In the genomic region with DNA sequence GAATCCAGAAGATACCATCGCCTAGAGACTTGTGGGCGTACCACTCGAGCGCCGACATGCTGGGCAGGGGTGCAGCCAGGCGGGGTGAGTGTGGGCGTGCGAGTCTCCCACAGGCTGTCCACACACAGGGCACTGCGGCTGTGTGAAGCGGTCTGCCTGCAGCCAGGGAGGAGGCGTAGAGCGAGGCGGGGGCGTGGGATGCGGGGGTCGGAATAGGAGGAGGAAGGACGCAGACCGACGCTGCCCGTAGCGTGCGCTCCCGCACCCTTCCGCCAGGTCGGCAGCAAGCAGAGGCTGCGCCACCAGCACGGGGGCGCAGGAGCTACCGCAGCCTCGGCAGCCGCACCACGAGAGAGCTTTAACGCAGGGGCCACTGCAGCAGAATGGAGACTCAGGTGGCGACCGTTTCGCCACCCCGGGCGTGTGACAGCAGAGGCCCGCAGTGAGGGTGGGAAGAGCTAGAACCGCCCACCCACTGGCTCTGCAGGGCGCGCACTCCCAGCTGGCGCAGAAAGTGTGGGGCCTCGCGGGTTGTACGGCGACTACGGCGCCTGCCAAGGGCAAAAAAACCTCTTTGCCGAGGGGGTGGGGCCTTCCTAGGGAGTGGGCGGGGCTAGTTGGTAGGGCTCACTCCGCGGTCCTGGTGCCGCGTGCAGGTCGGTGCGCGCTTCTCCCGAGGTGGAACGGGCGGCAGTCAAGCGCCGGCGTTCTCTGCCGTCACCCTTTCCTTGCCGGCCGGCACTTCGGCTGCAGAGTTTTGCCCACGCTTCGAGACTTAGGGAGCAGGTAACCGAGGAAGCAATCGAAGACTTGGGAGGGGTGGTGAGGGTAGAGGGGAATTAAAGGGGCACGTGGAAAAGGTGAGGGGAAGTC, we compare ENCODE assay signal across 1 cellular context.
A peak's percentile ranks its signal among the peaks of the same experiment; 100 is the strongest.
TF ChIP-seq lines count a peak whose summit lies in the region.

A gene (minus strand): TSS at position 537 of the 873 bp plus-strand sequence. CDS start 479 bp downstream, at position 58.
A gene with protein sequence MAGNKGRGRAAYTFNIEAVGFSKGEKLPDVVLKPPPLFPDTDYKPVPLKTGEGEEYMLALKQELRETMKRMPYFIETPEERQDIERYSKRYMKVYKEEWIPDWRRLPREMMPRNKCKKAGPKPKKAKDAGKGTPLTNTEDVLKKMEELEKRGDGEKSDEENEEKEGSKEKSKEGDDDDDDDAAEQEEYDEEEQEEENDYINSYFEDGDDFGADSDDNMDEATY (plus strand): TSS at position 630 of the 873 bp plus-strand sequence. CDS start 10,704 bp downstream, outside the sequence.

TF ChIP-seq in K562, 482 proteins besides CTCF, POLR2A, EP300 and RAD21 (continued from another document and continues in another):
- TF ChIP-seq, protein P1, sequence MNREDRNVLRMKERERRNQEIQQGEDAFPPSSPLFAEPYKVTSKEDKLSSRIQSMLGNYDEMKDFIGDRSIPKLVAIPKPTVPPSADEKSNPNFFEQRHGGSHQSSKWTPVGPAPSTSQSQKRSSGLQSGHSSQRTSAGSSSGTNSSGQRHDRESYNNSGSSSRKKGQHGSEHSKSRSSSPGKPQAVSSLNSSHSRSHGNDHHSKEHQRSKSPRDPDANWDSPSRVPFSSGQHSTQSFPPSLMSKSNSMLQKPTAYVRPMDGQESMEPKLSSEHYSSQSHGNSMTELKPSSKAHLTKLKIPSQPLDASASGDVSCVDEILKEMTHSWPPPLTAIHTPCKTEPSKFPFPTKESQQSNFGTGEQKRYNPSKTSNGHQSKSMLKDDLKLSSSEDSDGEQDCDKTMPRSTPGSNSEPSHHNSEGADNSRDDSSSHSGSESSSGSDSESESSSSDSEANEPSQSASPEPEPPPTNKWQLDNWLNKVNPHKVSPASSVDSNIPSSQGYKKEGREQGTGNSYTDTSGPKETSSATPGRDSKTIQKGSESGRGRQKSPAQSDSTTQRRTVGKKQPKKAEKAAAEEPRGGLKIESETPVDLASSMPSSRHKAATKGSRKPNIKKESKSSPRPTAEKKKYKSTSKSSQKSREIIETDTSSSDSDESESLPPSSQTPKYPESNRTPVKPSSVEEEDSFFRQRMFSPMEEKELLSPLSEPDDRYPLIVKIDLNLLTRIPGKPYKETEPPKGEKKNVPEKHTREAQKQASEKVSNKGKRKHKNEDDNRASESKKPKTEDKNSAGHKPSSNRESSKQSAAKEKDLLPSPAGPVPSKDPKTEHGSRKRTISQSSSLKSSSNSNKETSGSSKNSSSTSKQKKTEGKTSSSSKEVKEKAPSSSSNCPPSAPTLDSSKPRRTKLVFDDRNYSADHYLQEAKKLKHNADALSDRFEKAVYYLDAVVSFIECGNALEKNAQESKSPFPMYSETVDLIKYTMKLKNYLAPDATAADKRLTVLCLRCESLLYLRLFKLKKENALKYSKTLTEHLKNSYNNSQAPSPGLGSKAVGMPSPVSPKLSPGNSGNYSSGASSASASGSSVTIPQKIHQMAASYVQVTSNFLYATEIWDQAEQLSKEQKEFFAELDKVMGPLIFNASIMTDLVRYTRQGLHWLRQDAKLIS (CRISPR knock-in tag; IDR thresholded peaks at IDR 0.05), result peak; percentile 79; the same call in 1 of the 2 replicates
- no peak for TF ChIP-seq ZNF507 (tag; conservative IDR thresholded peaks at IDR 0.05)
- TF ChIP-seq, protein P2, sequence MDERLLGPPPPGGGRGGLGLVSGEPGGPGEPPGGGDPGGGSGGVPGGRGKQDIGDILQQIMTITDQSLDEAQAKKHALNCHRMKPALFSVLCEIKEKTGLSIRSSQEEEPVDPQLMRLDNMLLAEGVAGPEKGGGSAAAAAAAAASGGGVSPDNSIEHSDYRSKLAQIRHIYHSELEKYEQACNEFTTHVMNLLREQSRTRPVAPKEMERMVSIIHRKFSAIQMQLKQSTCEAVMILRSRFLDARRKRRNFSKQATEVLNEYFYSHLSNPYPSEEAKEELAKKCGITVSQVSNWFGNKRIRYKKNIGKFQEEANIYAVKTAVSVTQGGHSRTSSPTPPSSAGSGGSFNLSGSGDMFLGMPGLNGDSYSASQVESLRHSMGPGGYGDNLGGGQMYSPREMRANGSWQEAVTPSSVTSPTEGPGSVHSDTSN (CRISPR knock-in tag; IDR thresholded peaks at IDR 0.05; ENCODE audit: low read depth), result no peak
- TF ChIP-seq, protein P2 (tag; conservative IDR thresholded peaks at IDR 0.05; ENCODE audit: low read depth), result no peak
- no peak for TF ChIP-seq RFX1 (IDR thresholded peaks at IDR 0.05)
- 0 out of 2 replicates have a peak, but pooled peaks have one; percentile 29 for TF ChIP-seq SAFB (IDR thresholded peaks at IDR 0.05; ENCODE audit: borderline replicate concordance, low read depth, low read length)
- peak; percentile 95 for TF ChIP-seq SUPT5H (IDR thresholded peaks at IDR 0.05)
- peak; percentile 58; the same call in 1 of the 2 replicates for TF ChIP-seq MBD2 (IDR thresholded peaks at IDR 0.05; ENCODE audit: borderline replicate concordance, low read depth)
- TF ChIP-seq NR2C2 (CRISPR knock-in tag; IDR thresholded peaks at IDR 0.05), result 0 out of 2 replicates have a peak, but pooled peaks have one; percentile 58
- TF ChIP-seq NR2C2 (tag; IDR thresholded peaks at IDR 0.05), result peak; percentile 74
- TF ChIP-seq, protein P3, sequence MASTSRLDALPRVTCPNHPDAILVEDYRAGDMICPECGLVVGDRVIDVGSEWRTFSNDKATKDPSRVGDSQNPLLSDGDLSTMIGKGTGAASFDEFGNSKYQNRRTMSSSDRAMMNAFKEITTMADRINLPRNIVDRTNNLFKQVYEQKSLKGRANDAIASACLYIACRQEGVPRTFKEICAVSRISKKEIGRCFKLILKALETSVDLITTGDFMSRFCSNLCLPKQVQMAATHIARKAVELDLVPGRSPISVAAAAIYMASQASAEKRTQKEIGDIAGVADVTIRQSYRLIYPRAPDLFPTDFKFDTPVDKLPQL (IDR thresholded peaks at IDR 0.05; ENCODE audit: extremely low read depth, insufficient read length), result no peak
- peak; percentile 58; the same call in 1 of the 2 replicates for TF ChIP-seq ZNF384 (IDR thresholded peaks at IDR 0.05; ENCODE audit: low read depth, low read length)
- no peak for TF ChIP-seq MAFF (IDR thresholded peaks at IDR 0.05; ENCODE audit: low read length)
- TF ChIP-seq, protein P4, sequence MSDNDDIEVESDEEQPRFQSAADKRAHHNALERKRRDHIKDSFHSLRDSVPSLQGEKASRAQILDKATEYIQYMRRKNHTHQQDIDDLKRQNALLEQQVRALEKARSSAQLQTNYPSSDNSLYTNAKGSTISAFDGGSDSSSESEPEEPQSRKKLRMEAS (CRISPR knock-in tag; IDR thresholded peaks at IDR 0.05), result peak; percentile 92
- no peak for TF ChIP-seq KAT8 (IDR thresholded peaks at IDR 0.05; ENCODE audit: low read depth)
- TF ChIP-seq ZNF699 (CRISPR knock-in tag; IDR thresholded peaks at IDR 0.05; ENCODE audit: insufficient replicate concordance), result no peak
- no peak for TF ChIP-seq PYGO2 (tag; IDR thresholded peaks at IDR 0.05)
- no peak for TF ChIP-seq RAD51 (IDR thresholded peaks at IDR 0.05; ENCODE audit: borderline replicate concordance, low read depth)
- no peak; a peak in 1 of 4 replicates for TF ChIP-seq SRF (CRISPR knock-in tag; IDR thresholded peaks at IDR 0.05)
- no peak; the same call in 1 of the 2 replicates for TF ChIP-seq SMARCE1 (IDR thresholded peaks at IDR 0.05)
- no peak for TF ChIP-seq RFX5 (IDR thresholded peaks at IDR 0.05; ENCODE audit: low read depth, low read length)
- TF ChIP-seq KLF16 (IDR thresholded peaks at IDR 0.05), result peak; percentile 54; the same call in 1 of the 2 replicates
- TF ChIP-seq RBM25 (IDR thresholded peaks at IDR 0.05; ENCODE audit: low read depth, low read length, severe bottlenecking), result no peak
- TF ChIP-seq, protein P5, sequence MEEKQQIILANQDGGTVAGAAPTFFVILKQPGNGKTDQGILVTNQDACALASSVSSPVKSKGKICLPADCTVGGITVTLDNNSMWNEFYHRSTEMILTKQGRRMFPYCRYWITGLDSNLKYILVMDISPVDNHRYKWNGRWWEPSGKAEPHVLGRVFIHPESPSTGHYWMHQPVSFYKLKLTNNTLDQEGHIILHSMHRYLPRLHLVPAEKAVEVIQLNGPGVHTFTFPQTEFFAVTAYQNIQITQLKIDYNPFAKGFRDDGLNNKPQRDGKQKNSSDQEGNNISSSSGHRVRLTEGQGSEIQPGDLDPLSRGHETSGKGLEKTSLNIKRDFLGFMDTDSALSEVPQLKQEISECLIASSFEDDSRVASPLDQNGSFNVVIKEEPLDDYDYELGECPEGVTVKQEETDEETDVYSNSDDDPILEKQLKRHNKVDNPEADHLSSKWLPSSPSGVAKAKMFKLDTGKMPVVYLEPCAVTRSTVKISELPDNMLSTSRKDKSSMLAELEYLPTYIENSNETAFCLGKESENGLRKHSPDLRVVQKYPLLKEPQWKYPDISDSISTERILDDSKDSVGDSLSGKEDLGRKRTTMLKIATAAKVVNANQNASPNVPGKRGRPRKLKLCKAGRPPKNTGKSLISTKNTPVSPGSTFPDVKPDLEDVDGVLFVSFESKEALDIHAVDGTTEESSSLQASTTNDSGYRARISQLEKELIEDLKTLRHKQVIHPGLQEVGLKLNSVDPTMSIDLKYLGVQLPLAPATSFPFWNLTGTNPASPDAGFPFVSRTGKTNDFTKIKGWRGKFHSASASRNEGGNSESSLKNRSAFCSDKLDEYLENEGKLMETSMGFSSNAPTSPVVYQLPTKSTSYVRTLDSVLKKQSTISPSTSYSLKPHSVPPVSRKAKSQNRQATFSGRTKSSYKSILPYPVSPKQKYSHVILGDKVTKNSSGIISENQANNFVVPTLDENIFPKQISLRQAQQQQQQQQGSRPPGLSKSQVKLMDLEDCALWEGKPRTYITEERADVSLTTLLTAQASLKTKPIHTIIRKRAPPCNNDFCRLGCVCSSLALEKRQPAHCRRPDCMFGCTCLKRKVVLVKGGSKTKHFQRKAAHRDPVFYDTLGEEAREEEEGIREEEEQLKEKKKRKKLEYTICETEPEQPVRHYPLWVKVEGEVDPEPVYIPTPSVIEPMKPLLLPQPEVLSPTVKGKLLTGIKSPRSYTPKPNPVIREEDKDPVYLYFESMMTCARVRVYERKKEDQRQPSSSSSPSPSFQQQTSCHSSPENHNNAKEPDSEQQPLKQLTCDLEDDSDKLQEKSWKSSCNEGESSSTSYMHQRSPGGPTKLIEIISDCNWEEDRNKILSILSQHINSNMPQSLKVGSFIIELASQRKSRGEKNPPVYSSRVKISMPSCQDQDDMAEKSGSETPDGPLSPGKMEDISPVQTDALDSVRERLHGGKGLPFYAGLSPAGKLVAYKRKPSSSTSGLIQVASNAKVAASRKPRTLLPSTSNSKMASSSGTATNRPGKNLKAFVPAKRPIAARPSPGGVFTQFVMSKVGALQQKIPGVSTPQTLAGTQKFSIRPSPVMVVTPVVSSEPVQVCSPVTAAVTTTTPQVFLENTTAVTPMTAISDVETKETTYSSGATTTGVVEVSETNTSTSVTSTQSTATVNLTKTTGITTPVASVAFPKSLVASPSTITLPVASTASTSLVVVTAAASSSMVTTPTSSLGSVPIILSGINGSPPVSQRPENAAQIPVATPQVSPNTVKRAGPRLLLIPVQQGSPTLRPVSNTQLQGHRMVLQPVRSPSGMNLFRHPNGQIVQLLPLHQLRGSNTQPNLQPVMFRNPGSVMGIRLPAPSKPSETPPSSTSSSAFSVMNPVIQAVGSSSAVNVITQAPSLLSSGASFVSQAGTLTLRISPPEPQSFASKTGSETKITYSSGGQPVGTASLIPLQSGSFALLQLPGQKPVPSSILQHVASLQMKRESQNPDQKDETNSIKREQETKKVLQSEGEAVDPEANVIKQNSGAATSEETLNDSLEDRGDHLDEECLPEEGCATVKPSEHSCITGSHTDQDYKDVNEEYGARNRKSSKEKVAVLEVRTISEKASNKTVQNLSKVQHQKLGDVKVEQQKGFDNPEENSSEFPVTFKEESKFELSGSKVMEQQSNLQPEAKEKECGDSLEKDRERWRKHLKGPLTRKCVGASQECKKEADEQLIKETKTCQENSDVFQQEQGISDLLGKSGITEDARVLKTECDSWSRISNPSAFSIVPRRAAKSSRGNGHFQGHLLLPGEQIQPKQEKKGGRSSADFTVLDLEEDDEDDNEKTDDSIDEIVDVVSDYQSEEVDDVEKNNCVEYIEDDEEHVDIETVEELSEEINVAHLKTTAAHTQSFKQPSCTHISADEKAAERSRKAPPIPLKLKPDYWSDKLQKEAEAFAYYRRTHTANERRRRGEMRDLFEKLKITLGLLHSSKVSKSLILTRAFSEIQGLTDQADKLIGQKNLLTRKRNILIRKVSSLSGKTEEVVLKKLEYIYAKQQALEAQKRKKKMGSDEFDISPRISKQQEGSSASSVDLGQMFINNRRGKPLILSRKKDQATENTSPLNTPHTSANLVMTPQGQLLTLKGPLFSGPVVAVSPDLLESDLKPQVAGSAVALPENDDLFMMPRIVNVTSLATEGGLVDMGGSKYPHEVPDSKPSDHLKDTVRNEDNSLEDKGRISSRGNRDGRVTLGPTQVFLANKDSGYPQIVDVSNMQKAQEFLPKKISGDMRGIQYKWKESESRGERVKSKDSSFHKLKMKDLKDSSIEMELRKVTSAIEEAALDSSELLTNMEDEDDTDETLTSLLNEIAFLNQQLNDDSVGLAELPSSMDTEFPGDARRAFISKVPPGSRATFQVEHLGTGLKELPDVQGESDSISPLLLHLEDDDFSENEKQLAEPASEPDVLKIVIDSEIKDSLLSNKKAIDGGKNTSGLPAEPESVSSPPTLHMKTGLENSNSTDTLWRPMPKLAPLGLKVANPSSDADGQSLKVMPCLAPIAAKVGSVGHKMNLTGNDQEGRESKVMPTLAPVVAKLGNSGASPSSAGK (IDR thresholded peaks at IDR 0.05), result peak; percentile 95
- peak; percentile 85 to 87 for TF ChIP-seq NRF1 (conservative IDR thresholded peaks at IDR 0.05 in 1 of 2, IDR thresholded peaks at IDR 0.05 in 1 of 2)
- TF ChIP-seq, protein P6, sequence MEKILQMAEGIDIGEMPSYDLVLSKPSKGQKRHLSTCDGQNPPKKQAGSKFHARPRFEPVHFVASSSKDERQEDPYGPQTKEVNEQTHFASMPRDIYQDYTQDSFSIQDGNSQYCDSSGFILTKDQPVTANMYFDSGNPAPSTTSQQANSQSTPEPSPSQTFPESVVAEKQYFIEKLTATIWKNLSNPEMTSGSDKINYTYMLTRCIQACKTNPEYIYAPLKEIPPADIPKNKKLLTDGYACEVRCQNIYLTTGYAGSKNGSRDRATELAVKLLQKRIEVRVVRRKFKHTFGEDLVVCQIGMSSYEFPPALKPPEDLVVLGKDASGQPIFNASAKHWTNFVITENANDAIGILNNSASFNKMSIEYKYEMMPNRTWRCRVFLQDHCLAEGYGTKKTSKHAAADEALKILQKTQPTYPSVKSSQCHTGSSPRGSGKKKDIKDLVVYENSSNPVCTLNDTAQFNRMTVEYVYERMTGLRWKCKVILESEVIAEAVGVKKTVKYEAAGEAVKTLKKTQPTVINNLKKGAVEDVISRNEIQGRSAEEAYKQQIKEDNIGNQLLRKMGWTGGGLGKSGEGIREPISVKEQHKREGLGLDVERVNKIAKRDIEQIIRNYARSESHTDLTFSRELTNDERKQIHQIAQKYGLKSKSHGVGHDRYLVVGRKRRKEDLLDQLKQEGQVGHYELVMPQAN (IDR thresholded peaks at IDR 0.05; ENCODE audit: borderline replicate concordance), result peak; percentile 84; the same call in 1 of the 2 replicates
- TF ChIP-seq LEF1 (IDR thresholded peaks at IDR 0.05), result peak; percentile 28; the same call in 1 of the 2 replicates
- TF ChIP-seq C11orf30 (IDR thresholded peaks at IDR 0.05; ENCODE audit: low read depth), result peak; percentile 82
- peak; percentile 59; the same call in 1 of the 2 replicates for TF ChIP-seq MXI1 (IDR thresholded peaks at IDR 0.05; ENCODE audit: low read depth, low read length)
- TF ChIP-seq POLR2H (tag; IDR thresholded peaks at IDR 0.05; ENCODE audit: low read depth), result peak; percentile 59; the same call in 1 of the 2 replicates
- 0 out of 2 replicates have a peak, but pooled peaks have one; percentile 10 for TF ChIP-seq ZNF121 (CRISPR knock-in tag; conservative IDR thresholded peaks at IDR 0.05)
